In genomic region chr12:106152334-106152733, GRCh38 we compare ENCODE assay signal across 28 cellular contexts. TPM values are rescaled to one million over a fixed set of nuclear protein-coding genes. Genes with fewer than 3 reads are reported as not detected.
DNase-seq lines count a peak whose midpoint lies in the region; ATAC-seq and TF ChIP-seq lines count a peak whose summit lies in the region.
"Had no signal": no experiment of that assay in that cellular context is flagged by ENCODE, and none has a peak within 500 bp of the region (broad histone marks: within the 10 kb centered on the region; RNA-seq: fewer than 3 reads in every experiment).

No MANE protein-coding gene starts in this region.

- ATAC-seq in HG02973 (IDR thresholded peaks at IDR 0.05; ENCODE audit: unreplicated experiment) = no peak
- ATAC-seq: activated CD8-positive, alpha-beta T cell treated with anti-CD3 and anti-CD28 coated beads for 36 hours; body of pancreas; esophagus mucosa; GM23338; left lung; stimulated activated naive B cell treated with anti-CD40 and anti-IgM and Interleukin-4, amounts not matched to agents 10 μg/mL and 1 μg/mL and 100 μg/mL, for 72 hours had no signal

- DNase-seq in COLO668 (lab: John Stamatoyannopoulos, UW; ENCODE audit: unreplicated experiment) (peak; percentile 71), DMS79 (lab: John Stamatoyannopoulos, UW) (peak; percentile 73), NCI-H2029 treated with DMSO at 0.1 percent for 48 hours (lab: John Stamatoyannopoulos, UW) (peak; percentile 53), NCI-H345 treated with DMSO at 0.1 percent for 48 hours (lab: John Stamatoyannopoulos, UW; ENCODE audit: unreplicated experiment) (peak; percentile 5), Caco-2 (no peak), globus pallidus (ENCODE audit: low spot score) (no peak), transverse colon (no peak)
- DNase-seq: activated CD8-positive, alpha-beta T cell treated with anti-CD3 and anti-CD28 coated beads for 36 hours; activated naive CD4-positive, alpha-beta T cell treated with anti-CD3 and anti-CD28 coated beads, Interleukin-2, amount 50 U/mL, for 16 hours; BE2C; body of pancreas; EL; foreskin fibroblast; head of caudate nucleus; left lung; MV-4-11; SIG-M5; stimulated activated naive B cell treated with anti-CD40 and anti-IgM and Interleukin-4, amounts not matched to agents 10 μg/mL and 1 μg/mL and 100 μg/mL, for 72 hours; substantia nigra had no signal

- H3K4me3 ChIP-seq in Caco-2 (ENCODE audit: low read depth, low read length) (no peak overlapping the region), transverse colon (no peak overlapping the region)
- H3K4me3 ChIP-seq: body of pancreas, GM23338, left lung, skin epidermis had no signal

- in situ Hi-C loops in transverse colon (cut with MboI; ENCODE audit: low pct_ligation_motif_present in 1 of 4, low pct_unique_long_range_greater_than_20kb in 1 of 4, low sequenced_read_pairs in 3 of 4) = loop anchor here in 1 of 4 donors (25.0 kb wide), 1 partner anchor 740 kb away; no protein-coding TSS in a partner anchor

- TF ChIP-seq EP300 in transverse colon (IDR thresholded peaks at IDR 0.05; ENCODE audit: low read depth) = no peak

- BruUV-seq in Caco-2 (replicated peaks; lab: Mats Ljungman, UMichigan) = no TSS peak

- no peak overlapping the region for H3K27ac ChIP-seq in transverse colon
- H3K27ac ChIP-seq: body of pancreas, left lung, parathyroid adenoma, skin epidermis had no signal

- H3K4me3 Mint-ChIP-seq in Caco-2 (ENCODE audit: unreplicated experiment) = no peak overlapping the region
- H3K4me3 Mint-ChIP-seq: activated CD8-positive, alpha-beta T cell treated with anti-CD3 and anti-CD28 coated beads for 36 hours; central memory CD8-positive, alpha-beta T cell; dendritic cell treated with granulocyte-macrophage colony-stimulating factor and Interleukin-4, amounts not matched to agents 40 ng/mL and 50 ng/mL, for 4 days; GM23338; stimulated activated naive B cell treated with anti-CD40 and anti-IgM and Interleukin-4, amounts not matched to agents 10 μg/mL and 1 μg/mL and 100 μg/mL, for 72 hours; T-helper 2 cell treated with Interferon-gamma antibody and Interleukin-4, amounts not matched to agents 5 μg/mL and 100 μg/mL, for 36 hours; type B pancreatic cell had no signal

- H3K36me3 ChIP-seq in Caco-2 (ENCODE audit: control insufficient read depth, insufficient read depth, low read length) (no peaks in the 10 kb centered on the region), transverse colon (no peaks in the 10 kb centered on the region)
- H3K36me3 ChIP-seq: BE2C, left lung had no signal

- no peaks in the 10 kb centered on the region for H3K27me3 ChIP-seq in Caco-2 (replicated peaks; ENCODE audit: control insufficient read depth, insufficient read depth, low read length)
- H3K27me3 ChIP-seq in transverse colon = no peaks in the 10 kb centered on the region
- H3K27me3 ChIP-seq: body of pancreas, left lung had no signal

- WGBS in transverse colon (ENCODE audit: low coverage in 1 of 2), 2 donors = 26 to 71% methylated on average over 3 to 4 of the region's 4 CpGs

- intact Hi-C loops in Caco-2 (cut with micrococcal nuclease; ENCODE audit: unreplicated experiment) = no loop called here
- intact Hi-C loops in transverse colon (cut with DNase I; ENCODE audit: low total_unique reads) = no loop called here

- CTCF ChIA-PET in Caco-2 (lab: Charles Lee) = interaction anchor here (0.6 kb wide), 1 partner anchor 822 kb away, joined by 3 read pairs; the partner anchor contains the start of gene C12orf75

- TF ChIP-seq POLR2A in transverse colon (IDR thresholded peaks at IDR 0.05) = no peak

- H3K27ac Mint-ChIP-seq in Caco-2 (ENCODE audit: unreplicated experiment) = no peak overlapping the region
- H3K27ac Mint-ChIP-seq: activated CD8-positive, alpha-beta T cell treated with anti-CD3 and anti-CD28 coated beads for 36 hours; dendritic cell treated with granulocyte-macrophage colony-stimulating factor and Interleukin-4, amounts not matched to agents 40 ng/mL and 50 ng/mL, for 4 days; GM23338; stimulated activated naive B cell treated with anti-CD40 and anti-IgM and Interleukin-4, amounts not matched to agents 10 μg/mL and 1 μg/mL and 100 μg/mL, for 72 hours; T-helper 2 cell treated with Interferon-gamma antibody and Interleukin-4, amounts not matched to agents 5 μg/mL and 100 μg/mL, for 36 hours; type B pancreatic cell had no signal

- H3K36me3 Mint-ChIP-seq in Caco-2 (ENCODE audit: insufficient read depth, unreplicated experiment) = no peaks in the 10 kb centered on the region
- H3K36me3 Mint-ChIP-seq: stimulated activated naive B cell treated with anti-CD40 and anti-IgM and Interleukin-4, amounts not matched to agents 10 μg/mL and 1 μg/mL and 100 μg/mL, for 72 hours; type B pancreatic cell had no signal

- H3K9me3 ChIP-seq in Caco-2 (no peaks in the 10 kb centered on the region), transverse colon (no peaks in the 10 kb centered on the region)
- H3K9me3 ChIP-seq: BE2C, body of pancreas, left lung had no signal

- H3K9me3 Mint-ChIP-seq in Caco-2 (ENCODE audit: unreplicated experiment) = no peaks in the 10 kb centered on the region
- H3K9me3 Mint-ChIP-seq: activated CD8-positive, alpha-beta T cell treated with anti-CD3 and anti-CD28 coated beads for 36 hours; central memory CD8-positive, alpha-beta T cell; dendritic cell treated with granulocyte-macrophage colony-stimulating factor and Interleukin-4, amounts not matched to agents 40 ng/mL and 50 ng/mL, for 4 days; GM23338; stimulated activated naive B cell treated with anti-CD40 and anti-IgM and Interleukin-4, amounts not matched to agents 10 μg/mL and 1 μg/mL and 100 μg/mL, for 72 hours; T-helper 2 cell treated with Interferon-gamma antibody and Interleukin-4, amounts not matched to agents 5 μg/mL and 100 μg/mL, for 36 hours; type B pancreatic cell had no signal

- TF ChIP-seq CTCF in Caco-2 (IDR thresholded peaks at IDR 0.05; ENCODE audit: insufficient read depth in 1 of 2, low read depth in 1 of 2, low read length in 1 of 2, severe bottlenecking in 1 of 2, unreplicated experiment in 1 of 2) (no peak), transverse colon (IDR thresholded peaks at IDR 0.05) (no peak)

- no peaks in the 10 kb centered on the region for H3K27me3 Mint-ChIP-seq in Caco-2 (ENCODE audit: insufficient read depth, unreplicated experiment)

- POLR2A ChIA-PET in Caco-2 (lab: Charles Lee) = no interaction called here

- H3K4me1 Mint-ChIP-seq in Caco-2 (ENCODE audit: low read depth, unreplicated experiment) = no peaks in the 10 kb centered on the region
- H3K4me1 Mint-ChIP-seq: central memory CD8-positive, alpha-beta T cell; stimulated activated naive B cell treated with anti-CD40 and anti-IgM and Interleukin-4, amounts not matched to agents 10 μg/mL and 1 μg/mL and 100 μg/mL, for 72 hours had no signal

- H3K4me1 ChIP-seq in Caco-2 (no peaks in the 10 kb centered on the region), transverse colon (peaks cover 0 to 8% (median 0%) of the 10 kb centered on the region in 4 donors)
- H3K4me1 ChIP-seq: BE2C, left lung had no signal

RNA-seq across cellular contexts. Expression of gene NUAK1, which starts 13.6 kb away (rescaled TPM):
- 3.7 and 4.2 TPM in 2 replicates for total RNA-seq in Caco-2 (2022)
- 10 to 100 TPM in 1 of 4 donors, 1 to 10 TPM in 2, under 1 TPM in 1; 0.75 to 14.7 (median 3.5) TPM for total RNA-seq in transverse colon
- total RNA-seq: activated CD8-positive, alpha-beta T cell treated with anti-CD3 and anti-CD28 coated beads for 36 hours had no signal

Comparison
In these comparisons a context has a peak if more than half of its experiments do, and no peak if none do; other contexts are left out.
1. DNase-seq: peak in COLO668 (single experiment), DMS79 (single experiment), NCI-H2029 treated with DMSO at 0.1 percent for 48 hours (single experiment) and NCI-H345 treated with DMSO at 0.1 percent for 48 hours (single experiment); none in Caco-2 (0 of 2), globus pallidus (single experiment) and transverse colon (single experiment).